ENCODE assay signal across 1 cellular context in the genomic region with DNA sequence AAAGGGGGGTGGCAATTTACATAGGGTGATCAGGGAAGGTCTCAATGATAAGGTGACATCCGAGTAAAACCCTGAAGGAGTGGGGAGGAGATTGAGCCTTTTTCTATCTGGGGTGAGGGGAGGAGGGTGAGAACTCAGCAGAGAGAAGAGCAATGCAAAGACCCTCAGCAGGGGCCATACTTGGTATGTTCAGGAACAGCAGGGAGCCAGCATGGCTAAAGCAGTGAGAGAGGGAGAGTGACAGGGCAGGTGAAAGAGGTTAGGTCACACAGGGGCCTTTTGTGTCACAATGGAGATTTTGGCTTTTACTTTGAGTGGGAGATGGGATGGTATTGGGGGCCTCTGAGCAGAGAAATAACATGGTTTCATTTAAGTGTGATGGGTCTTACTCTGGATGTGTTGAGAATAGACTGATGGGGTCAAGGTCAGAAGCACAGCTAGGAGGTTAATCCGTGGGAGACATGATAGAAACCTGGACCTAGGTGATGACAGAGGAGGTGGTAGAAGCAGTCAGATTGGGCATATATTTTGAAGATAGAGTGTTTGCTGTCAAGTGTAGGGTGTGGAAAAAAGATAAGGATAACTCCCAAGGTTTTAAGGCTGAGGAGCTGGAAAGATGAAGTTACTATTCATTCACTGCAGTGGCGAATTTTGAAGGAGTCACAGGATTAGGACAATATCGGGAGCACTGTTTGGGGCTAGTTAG.
TF ChIP-seq lines count a peak whose summit lies in the region.

No MANE protein-coding gene starts in this region.

TF ChIP-seq in HepG2, 621 proteins besides CTCF, POLR2A, EP300 and RAD21:
- TF ChIP-seq GATA4 (IDR thresholded peaks at IDR 0.05; ENCODE audit: borderline replicate concordance, low read depth) (no peak), ZXDC (CRISPR knock-in tag; IDR thresholded peaks at IDR 0.05) (no peak), ZNF337 (CRISPR knock-in tag; IDR thresholded peaks at IDR 0.05; ENCODE audit: borderline replicate concordance, low read depth) (no peak), ZNF619 (CRISPR knock-in tag; IDR thresholded peaks at IDR 0.05) (no peak), FOXK2 (IDR thresholded peaks at IDR 0.05) (no peak), SOX6 (IDR thresholded peaks at IDR 0.05) (no peak), SOX6 (CRISPR knock-in tag; IDR thresholded peaks at IDR 0.05) (no peak), GTF2F1 (IDR thresholded peaks at IDR 0.05; ENCODE audit: low read length) (no peak), BCL6 (CRISPR knock-in tag; IDR thresholded peaks at IDR 0.05) (no peak), NAIF1 (CRISPR knock-in tag; IDR thresholded peaks at IDR 0.05; ENCODE audit: borderline replicate concordance) (no peak)
